25 cellular contexts compared by ENCODE assay signal in the genomic region with DNA sequence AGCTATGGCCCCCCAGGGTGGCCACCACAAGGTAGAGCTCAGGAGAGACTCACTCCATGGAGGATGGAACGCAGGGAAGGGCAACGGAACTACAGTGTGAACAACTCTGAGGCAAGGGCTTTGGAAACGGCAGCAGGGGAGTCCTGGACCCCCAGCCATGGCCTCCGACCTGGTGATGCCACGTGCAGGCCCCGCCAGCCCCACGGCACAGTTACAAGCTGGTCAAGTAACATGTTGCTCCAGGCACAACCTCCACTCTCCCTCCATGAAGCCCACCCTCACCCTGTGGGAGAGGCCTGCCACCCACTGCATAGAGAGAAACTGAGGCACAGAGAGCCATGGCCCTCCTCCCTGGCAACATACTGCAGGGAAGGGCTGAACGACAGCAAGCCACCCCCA. TPM values are rescaled to one million over a fixed set of nuclear protein-coding genes. Genes with fewer than 3 reads are reported as not detected.
"Had no signal": no experiment of that assay in that cellular context is flagged by ENCODE, and none has a peak within 500 bp of the region (broad histone marks: within the 10 kb centered on the region; RNA-seq: fewer than 3 reads in every experiment).

No MANE protein-coding gene starts in this region.

- H3K4me3 Mint-ChIP-seq: activated CD4-positive, alpha-beta T cell treated with anti-CD3 and anti-CD28 coated beads, Interleukin-2, amount 10 ng/mL, durations not matched to agents 7 days and 5 days; activated CD8-positive, alpha-beta memory T cell treated with anti-CD3 and anti-CD28 coated beads, Interleukin-2, amount 10 ng/mL, durations not matched to agents 7 days and 5 days; activated CD8-positive, alpha-beta T cell treated with anti-CD3 and anti-CD28 coated beads, Interleukin-2, amount 10 ng/mL, durations not matched to agents 7 days and 5 days; activated T-cell treated with anti-CD3 and anti-CD28 coated beads, Interleukin-2, amount 50 U/mL, for 72 hours; endodermal cell; nephron progenitor cell; stimulated activated naive B cell treated with anti-CD40 and anti-IgM and Interleukin-4, amounts not matched to agents 10 μg/mL and 1 μg/mL and 100 μg/mL, for 72 hours; type B pancreatic cell had no signal

- H3K27ac Mint-ChIP-seq: activated CD4-positive, alpha-beta T cell treated with anti-CD3 and anti-CD28 coated beads, Interleukin-2, amount 10 ng/mL, durations not matched to agents 7 days and 5 days; activated CD8-positive, alpha-beta memory T cell treated with anti-CD3 and anti-CD28 coated beads, Interleukin-2, amount 10 ng/mL, durations not matched to agents 7 days and 5 days; activated CD8-positive, alpha-beta T cell treated with anti-CD3 and anti-CD28 coated beads, Interleukin-2, amount 10 ng/mL, durations not matched to agents 7 days and 5 days; activated T-cell treated with anti-CD3 and anti-CD28 coated beads, Interleukin-2, amount 50 U/mL, for 72 hours; endodermal cell; nephron progenitor cell; stimulated activated naive B cell treated with anti-CD40 and anti-IgM and Interleukin-4, amounts not matched to agents 10 μg/mL and 1 μg/mL and 100 μg/mL, for 72 hours; type B pancreatic cell had no signal

- H3K4me1 ChIP-seq: esophagus muscularis mucosa, foreskin keratinocyte, parathyroid adenoma, psoas muscle, sigmoid colon, uterus had no signal

- H3K27me3 Mint-ChIP-seq: activated CD4-positive, alpha-beta T cell treated with anti-CD3 and anti-CD28 coated beads, Interleukin-2, amount 10 ng/mL, durations not matched to agents 7 days and 5 days; activated CD8-positive, alpha-beta memory T cell treated with anti-CD3 and anti-CD28 coated beads, Interleukin-2, amount 10 ng/mL, durations not matched to agents 7 days and 5 days; stimulated activated naive B cell treated with anti-CD40 and anti-IgM and Interleukin-4, amounts not matched to agents 10 μg/mL and 1 μg/mL and 100 μg/mL, for 72 hours; type B pancreatic cell had no signal

- H3K9me3 ChIP-seq: esophagus muscularis mucosa, mucosa of descending colon, psoas muscle, sigmoid colon, uterus had no signal

- H3K27me3 ChIP-seq: brain microvascular endothelial cell, esophagus muscularis mucosa, foreskin keratinocyte, sigmoid colon, uterus had no signal

- H3K4me3 ChIP-seq: esophagus muscularis mucosa, mucosa of descending colon, psoas muscle, sigmoid colon, smooth muscle cell, uterus had no signal

- H3K9me3 Mint-ChIP-seq: activated CD4-positive, alpha-beta T cell treated with anti-CD3 and anti-CD28 coated beads, Interleukin-2, amount 10 ng/mL, durations not matched to agents 7 days and 5 days; activated naive CD4-positive, alpha-beta T cell treated with anti-CD3 and anti-CD28 coated beads, Interleukin-2, amount 50 U/mL, for 72 hours; activated T-cell treated with anti-CD3 and anti-CD28 coated beads, Interleukin-2, amount 50 U/mL, for 72 hours; endodermal cell; nephron progenitor cell; stimulated activated naive B cell treated with anti-CD40 and anti-IgM and Interleukin-4, amounts not matched to agents 10 μg/mL and 1 μg/mL and 100 μg/mL, for 72 hours; type B pancreatic cell had no signal

- H3K4me1 Mint-ChIP-seq: activated CD4-positive, alpha-beta T cell treated with anti-CD3 and anti-CD28 coated beads, Interleukin-2, amount 10 ng/mL, durations not matched to agents 7 days and 5 days; activated CD8-positive, alpha-beta memory T cell treated with anti-CD3 and anti-CD28 coated beads, Interleukin-2, amount 10 ng/mL, durations not matched to agents 7 days and 5 days; endodermal cell had no signal

- DNase-seq: activated CD4-positive, alpha-beta T cell treated with anti-CD3 and anti-CD28 coated beads, Interleukin-2, amount 10 ng/mL, durations not matched to agents 7 days and 5 days; activated CD4-positive, CD25-positive, alpha-beta regulatory T cell treated with anti-CD3 and anti-CD28 coated beads, Interleukin-2, amount 50 U/mL, for 72 hours; activated CD8-positive, alpha-beta memory T cell treated with anti-CD3 and anti-CD28 coated beads, Interleukin-2, amount 10 ng/mL, durations not matched to agents 7 days and 5 days; activated CD8-positive, alpha-beta T cell treated with anti-CD3 and anti-CD28 coated beads, Interleukin-2, amount 10 ng/mL, durations not matched to agents 7 days and 5 days; activated naive CD4-positive, alpha-beta T cell; activated T-cell treated with anti-CD3 and anti-CD28 coated beads, Interleukin-2, amount 50 U/mL, for 72 hours; aorta; brain microvascular endothelial cell; endodermal cell; foreskin keratinocyte; left cardiac atrium; left ventricle myocardium superior; mucosa of descending colon; nephron progenitor cell; psoas muscle; sigmoid colon; stimulated activated CD4-positive, alpha-beta T cell treated with anti-CD3 and anti-CD28 coated beads, Interleukin-1b, Interleukin-23, amount 100 ng/mL, for 48 hours; stimulated activated naive B cell treated with anti-CD40 and anti-IgM and Interleukin-4, amounts not matched to agents 10 μg/mL and 1 μg/mL and 100 μg/mL, for 72 hours; T-helper 2 cell; uterus had no signal

- H3K27ac ChIP-seq: brain microvascular endothelial cell, esophagus muscularis mucosa, foreskin keratinocyte, parathyroid adenoma, psoas muscle, sigmoid colon, uterus had no signal

- H3K36me3 Mint-ChIP-seq: type B pancreatic cell had no signal

- H3K36me3 ChIP-seq: uterus had no signal

RNA-seq across cellular contexts. Expression of gene CERS1, which starts 9.1 kb away (rescaled TPM):
- total RNA-seq: activated CD4-positive, alpha-beta T cell treated with anti-CD3 and anti-CD28 coated beads, Interleukin-2, amount 10 ng/mL, durations not matched to agents 7 days and 5 days; activated CD8-positive, alpha-beta memory T cell treated with anti-CD3 and anti-CD28 coated beads, Interleukin-2, amount 10 ng/mL, durations not matched to agents 7 days and 5 days; activated CD8-positive, alpha-beta T cell treated with anti-CD3 and anti-CD28 coated beads, Interleukin-2, amount 10 ng/mL, durations not matched to agents 7 days and 5 days; activated T-cell treated with anti-CD3 and anti-CD28 coated beads, Interleukin-2, amount 50 U/mL, for 72 hours had no signal

RNA-seq across cellular contexts. Expression of gene HOMER3, which starts 36.0 kb away (rescaled TPM):
- total RNA-seq: activated CD4-positive, alpha-beta T cell treated with anti-CD3 and anti-CD28 coated beads, Interleukin-2, amount 10 ng/mL, durations not matched to agents 7 days and 5 days; activated CD8-positive, alpha-beta T cell treated with anti-CD3 and anti-CD28 coated beads, Interleukin-2, amount 10 ng/mL, durations not matched to agents 7 days and 5 days had no signal
